Comparison of ENCODE assay signal across 15 cellular contexts in the genomic region with DNA sequence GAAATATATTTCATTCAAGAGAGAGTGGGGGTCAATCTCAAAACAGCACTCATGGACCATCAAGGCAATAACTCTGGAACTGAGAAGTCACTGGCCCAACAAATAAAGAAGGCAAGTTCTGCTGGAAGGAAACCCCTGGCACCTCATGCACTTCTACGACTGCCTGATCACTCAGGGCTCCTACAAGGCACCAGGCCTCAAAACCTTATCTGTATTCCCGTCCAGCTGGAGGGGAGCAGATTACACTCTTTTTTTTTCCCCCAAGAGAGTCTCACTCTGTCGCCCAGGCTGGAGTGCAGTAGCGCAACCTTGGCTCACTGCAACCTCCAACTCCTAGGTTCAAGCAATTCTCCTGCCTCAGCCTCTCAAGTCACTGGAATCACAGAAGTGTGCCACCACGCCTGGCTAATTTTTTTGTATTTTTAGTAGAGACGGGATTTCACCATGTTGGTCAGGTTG. TPM values are rescaled to one million over a fixed set of nuclear protein-coding genes. Genes with fewer than 3 reads are reported as not detected.
DNase-seq lines count a peak whose midpoint lies in the region; ATAC-seq and TF ChIP-seq lines count a peak whose summit lies in the region.
"Had no signal": no experiment of that assay in that cellular context is flagged by ENCODE, and none has a peak within 500 bp of the region (broad histone marks: within the 10 kb centered on the region; RNA-seq: fewer than 3 reads in every experiment).

No MANE protein-coding gene starts in this region.

- CTCF ChIA-PET in activated CD8-positive, alpha-beta memory T cell treated with anti-CD3 and anti-CD28 coated beads, Interleukin-2, amount 10 ng/mL, durations not matched to agents 7 days and 5 days (lab: Charles Lee), result interaction anchor here (1.3 to 5.5 kb wide), 6 partner anchors 12 to 114 kb away, joined by 3 to 41 read pairs (median 6); no protein-coding TSS in a partner anchor
- CTCF ChIA-PET in CD8-positive, alpha-beta memory T cell (lab: Charles Lee), result interaction anchor here (1.2 to 1.4 kb wide), 2 partner anchors 10 to 93 kb away, joined by 3 read pairs; no protein-coding TSS in a partner anchor

- peaks cover 11% of the 10 kb centered on the region for H3K4me1 ChIP-seq in CD8-positive, alpha-beta memory T cell (ENCODE audit: insufficient read depth, low read length)

- peak overlapping the region; percentile 14 for H3K27ac ChIP-seq in CD8-positive, alpha-beta memory T cell (ENCODE audit: low read depth, low read length)
- H3K27ac ChIP-seq: C4-2B, Peyer's patch had no signal

- H3K9me3 Mint-ChIP-seq in activated CD8-positive, alpha-beta memory T cell treated with anti-CD3 and anti-CD28 coated beads, Interleukin-2, amount 10 ng/mL, durations not matched to agents 7 days and 5 days (ENCODE audit: low read depth), result no peaks in the 10 kb centered on the region
- no peaks in the 10 kb centered on the region for H3K9me3 Mint-ChIP-seq in CD8-positive, alpha-beta memory T cell

- H3K9me3 ChIP-seq in CD8-positive, alpha-beta memory T cell (ENCODE audit: low read length), result no peaks in the 10 kb centered on the region
- no peaks in the 10 kb centered on the region for H3K9me3 ChIP-seq in T-helper 17 cell (ENCODE audit: control insufficient read depth, low read length, poor library complexity, severe bottlenecking)
- H3K9me3 ChIP-seq: Peyer's patch had no signal

- H3K27me3 ChIP-seq in CD8-positive, alpha-beta memory T cell (ENCODE audit: insufficient read depth, low read length, poor library complexity, severe bottlenecking), result no peaks in the 10 kb centered on the region
- H3K27me3 ChIP-seq: Peyer's patch had no signal

- no peak for TF ChIP-seq POLR2A in erythroblast (IDR thresholded peaks at IDR 0.05; ENCODE audit: low read length)

- peaks cover 3% of the 10 kb centered on the region for H3K36me3 Mint-ChIP-seq in activated CD8-positive, alpha-beta memory T cell treated with anti-CD3 and anti-CD28 coated beads, Interleukin-2, amount 10 ng/mL, durations not matched to agents 7 days and 5 days
- H3K36me3 Mint-ChIP-seq in CD8-positive, alpha-beta memory T cell, result peaks cover 0 to under 1% (median 0%) of the 10 kb centered on the region in 3 donors
- H3K36me3 Mint-ChIP-seq in T-helper 17 cell (ENCODE audit: low read depth), result no peaks in the 10 kb centered on the region

- H3K27ac Mint-ChIP-seq in activated CD8-positive, alpha-beta memory T cell treated with anti-CD3 and anti-CD28 coated beads, Interleukin-2, amount 10 ng/mL, durations not matched to agents 7 days and 5 days, result peak overlapping the region; percentile 49
- peak overlapping the region in 1 of 8 donors; percentile 72 for H3K27ac Mint-ChIP-seq in CD8-positive, alpha-beta memory T cell
- peak overlapping the region; percentile 0 for H3K27ac Mint-ChIP-seq in T-helper 17 cell

- H3K4me3 ChIP-seq in CD8-positive, alpha-beta memory T cell (ENCODE audit: low read length), result no peak overlapping the region
- H3K4me3 ChIP-seq: Peyer's patch had no signal

- no peak for DNase-seq in activated CD8-positive, alpha-beta memory T cell treated with anti-CD3 and anti-CD28 coated beads, Interleukin-2, amount 10 ng/mL, durations not matched to agents 7 days and 5 days
- no peak for DNase-seq in activated CD8-positive, alpha-beta memory T cell treated with anti-CD3 and anti-CD28 coated beads, Interleukin-2, amount 50 U/mL, for 4 hours
- DNase-seq in CD8-positive, alpha-beta memory T cell, result no peak
- DNase-seq in T-helper 17 cell (no peak), erythroblast (lab: John Stamatoyannopoulos, UW) (peak; percentile 85 to 91), Right ventricle myocardium inferior (ENCODE audit: missing footprints) (no peak), NCI-H2227 (lab: John Stamatoyannopoulos, UW; ENCODE audit: unreplicated experiment) (no peak)
- DNase-seq: DMS79, GOT3, NCI-H1417 treated with DMSO at 0.1 percent for 48 hours, NCI-H187 treated with DMSO at 0.1 percent for 48 hours, NCI-H345, NCI-H526, Peyer's patch had no signal

- ATAC-seq in activated CD8-positive, alpha-beta memory T cell treated with anti-CD3 and anti-CD28 coated beads, Interleukin-2, amount 10 ng/mL, durations not matched to agents 7 days and 5 days, result no peak
- ATAC-seq in T-helper 17 cell (no peak), Right ventricle myocardium inferior (no peak)

- H3K4me3 Mint-ChIP-seq in activated CD8-positive, alpha-beta memory T cell treated with anti-CD3 and anti-CD28 coated beads, Interleukin-2, amount 10 ng/mL, durations not matched to agents 7 days and 5 days, result no peak overlapping the region
- H3K4me3 Mint-ChIP-seq in CD8-positive, alpha-beta memory T cell, result no peak overlapping the region
- no peak overlapping the region for H3K4me3 Mint-ChIP-seq in T-helper 17 cell

- POLR2A ChIA-PET in CD8-positive, alpha-beta memory T cell (lab: Charles Lee), result no interaction called here

- H3K4me1 Mint-ChIP-seq in activated CD8-positive, alpha-beta memory T cell treated with anti-CD3 and anti-CD28 coated beads, Interleukin-2, amount 10 ng/mL, durations not matched to agents 7 days and 5 days, result peaks cover 45% of the 10 kb centered on the region
- peaks cover 13 to 25% (median 21%) of the 10 kb centered on the region in 3 donors for H3K4me1 Mint-ChIP-seq in CD8-positive, alpha-beta memory T cell
- peaks cover 18% of the 10 kb centered on the region for H3K4me1 Mint-ChIP-seq in T-helper 17 cell

- H3K36me3 ChIP-seq in CD8-positive, alpha-beta memory T cell (ENCODE audit: insufficient read depth, low read length), result no peaks in the 10 kb centered on the region
- H3K36me3 ChIP-seq: Peyer's patch had no signal

- no peaks in the 10 kb centered on the region for H3K27me3 Mint-ChIP-seq in activated CD8-positive, alpha-beta memory T cell treated with anti-CD3 and anti-CD28 coated beads, Interleukin-2, amount 10 ng/mL, durations not matched to agents 7 days and 5 days
- no peaks in the 10 kb centered on the region for H3K27me3 Mint-ChIP-seq in CD8-positive, alpha-beta memory T cell
- H3K27me3 Mint-ChIP-seq in T-helper 17 cell, result no peaks in the 10 kb centered on the region

- intact Hi-C loops in Right ventricle myocardium inferior (cut with DNase I), result no loop called here

RNA-seq across cellular contexts. Expression of gene P4HA2, which starts 49.9 kb away (rescaled TPM):
- 10 to 100 TPM in 1 of 2 experiments, 1 to 10 TPM in 1; 8.3 to 19.4 TPM for total RNA-seq in activated CD8-positive, alpha-beta memory T cell treated with anti-CD3 and anti-CD28 coated beads, Interleukin-2, amount 10 ng/mL, durations not matched to agents 7 days and 5 days
- 1 to 10 TPM; 7.2 to 7.9 TPM for total RNA-seq in CD8-positive, alpha-beta memory T cell
- not detected for polyA plus RNA-seq in CD8-positive, alpha-beta memory T cell
- total RNA-seq in T-helper 17 cell (under 1 TPM in 1 of 2 donors, not detected in 1; 0.50 TPM), Right ventricle myocardium inferior (88.7 TPM)

Comparison
In these comparisons a context has a peak if more than half of its experiments do, and no peak if none do; other contexts are left out.
1. DNase-seq: peak in erythroblast (2 of 2); none in activated CD8-positive, alpha-beta memory T cell treated with anti-CD3 and anti-CD28 coated beads, Interleukin-2, amount 10 ng/mL, durations not matched to agents 7 days and 5 days (single experiment), activated CD8-positive, alpha-beta memory T cell treated with anti-CD3 and anti-CD28 coated beads, Interleukin-2, amount 50 U/mL, for 4 hours (single experiment), CD8-positive, alpha-beta memory T cell (0 of 5), T-helper 17 cell (0 of 3), Right ventricle myocardium inferior (single experiment) and NCI-H2227 (single experiment).
2. RNA of gene P4HA2, which starts 49.9 kb away (total RNA-seq): 88.7 TPM in Right ventricle myocardium inferior (single experiment), 8.3 to 19.4 TPM in activated CD8-positive, alpha-beta memory T cell treated with anti-CD3 and anti-CD28 coated beads, Interleukin-2, amount 10 ng/mL, durations not matched to agents 7 days and 5 days and 7.2 to 7.9 TPM in CD8-positive, alpha-beta memory T cell; 0.50 TPM in T-helper 17 cell; every median in the first group is over 4 times any median in the second.